10 cellular contexts compared by ENCODE assay signal in genomic region chr4:138405439-138405838, GRCh38.
DNase-seq lines count a peak whose midpoint lies in the region; ATAC-seq and TF ChIP-seq lines count a peak whose summit lies in the region.
"Had no signal": no experiment of that assay in that cellular context is flagged by ENCODE, and none has a peak within 500 bp of the region (broad histone marks: within the 10 kb centered on the region; RNA-seq: fewer than 3 reads in every experiment).

No MANE protein-coding gene starts in this region.

- H3K9me2 ChIP-seq in GM23248 (ENCODE audit: insufficient read depth) = no peaks in the 10 kb centered on the region; the same call in 1 of the 2 replicates

- 36 to 60% methylated on average over 1 of the region's 1 CpG for WGBS in GM23248 (ENCODE audit: low coverage in 1 of 2, low lambda C conversion rate in 2 of 2, missing lambda C conversion rate in 2 of 2), 2 experiments

- H3K27me3 ChIP-seq in GM23248 (replicated peaks; ENCODE audit: insufficient read depth) = no peaks in the 10 kb centered on the region
- H3K27me3 ChIP-seq in HL-60 (ENCODE audit: insufficient read depth, poor library complexity, severe bottlenecking) = no peaks in the 10 kb centered on the region
- H3K27me3 ChIP-seq in brain microvascular endothelial cell (replicated peaks) = no peaks in the 10 kb centered on the region

- DNase-seq in GM23248 = peak; percentile 37
- peak in 1 of 2 experiments; percentile 31 for DNase-seq in HL-60 (ENCODE audit: low read depth in 1 of 2, low spot score in 1 of 2)
- peak; percentile 9 for DNase-seq in fibroblast of the aortic adventitia (ENCODE audit: low read depth)
- DNase-seq in coronary artery (ENCODE audit: low spot score) = no peak
- no peak for DNase-seq in brain microvascular endothelial cell
- no peak for DNase-seq in NK-92 treated with Interleukin-12 subunit alpha and Interleukin-12 subunit beta, amount 100 ng/mL, for 24 hours (lab: John Stamatoyannopoulos, UW)
- no peak for DNase-seq in medulla oblongata (ENCODE audit: extremely low spot score)
- DNase-seq: activated T-cell treated with anti-CD3 and anti-CD28 coated beads, Interleukin-2, amount 50 U/mL, for 72 hours; NCI-H69 had no signal

- no peaks in the 10 kb centered on the region for H4K20me1 ChIP-seq in GM23248 (ENCODE audit: insufficient read depth)

- ATAC-seq in GM18517 (IDR thresholded peaks at IDR 0.05; ENCODE audit: unreplicated experiment) = peak; percentile 77
- ATAC-seq: activated T-cell treated with anti-CD3 and anti-CD28 coated beads, Interleukin-2, amount 50 U/mL, for 72 hours had no signal

- H3F3A ChIP-seq in GM23248 (ENCODE audit: insufficient read depth) = peaks cover 15% of the 10 kb centered on the region; the same call in 1 of the 2 replicates

- H3K79me2 ChIP-seq in GM23248 (ENCODE audit: insufficient read depth) = no peaks in the 10 kb centered on the region

- TF ChIP-seq CTCF in HL-60 (IDR thresholded peaks at IDR 0.05; ENCODE audit: insufficient read depth, low read length) = no peak
- no peak for TF ChIP-seq CTCF in fibroblast of the aortic adventitia (IDR thresholded peaks at IDR 0.05; ENCODE audit: insufficient read depth, low read length)
- no peak for TF ChIP-seq CTCF in coronary artery (IDR thresholded peaks at IDR 0.05)
- no peak for TF ChIP-seq CTCF in brain microvascular endothelial cell (IDR thresholded peaks at IDR 0.05; ENCODE audit: low read depth, low read length, missing control alignments)

- no peak overlapping the region for H2AFZ ChIP-seq in GM23248

- H3K4me2 ChIP-seq in GM23248 (ENCODE audit: unreplicated experiment) = no peak overlapping the region

- H3K36me3 ChIP-seq in GM23248 (ENCODE audit: low read depth) (no peaks in the 10 kb centered on the region), brain microvascular endothelial cell (replicated peaks) (no peaks in the 10 kb centered on the region)

- in situ Hi-C loops in GM23248 (cut with MboI) (no loop called here), brain microvascular endothelial cell (cut with HindIII; ENCODE audit: low pct_ligation_motif_present, low sequenced_read_pairs) (no loop called here)

- no peak overlapping the region for H3K4me3 ChIP-seq in GM23248
- no peak overlapping the region for H3K4me3 ChIP-seq in HL-60 (replicated peaks; ENCODE audit: insufficient read depth, low read length)
- H3K4me3 ChIP-seq in fibroblast of the aortic adventitia (ENCODE audit: low read depth, low read length) = no peak overlapping the region
- H3K4me3 ChIP-seq in coronary artery = no peak overlapping the region
- H3K4me3 ChIP-seq in brain microvascular endothelial cell (ENCODE audit: low read depth, low read length) = no peak overlapping the region

- H3K27ac ChIP-seq in GM23248 (0 out of 2 replicates have a peak overlapping the region, but pooled peaks have one; percentile 10), HL-60 (replicated peaks) (peak overlapping the region; percentile 95), coronary artery (no peak overlapping the region), brain microvascular endothelial cell (no peak overlapping the region)

- peaks cover 32% of the 10 kb centered on the region for H3K4me1 ChIP-seq in GM23248 (ENCODE audit: insufficient read depth)

- no peaks in the 10 kb centered on the region for H3K9me3 ChIP-seq in GM23248 (ENCODE audit: low read depth)

- no peak overlapping the region for H3K9ac ChIP-seq in GM23248

Comparison
In these comparisons a context has a peak if more than half of its experiments do, and no peak if none do; other contexts are left out.
1. DNase-seq: peak in GM23248 (single experiment) and fibroblast of the aortic adventitia (single experiment); none in coronary artery (single experiment), brain microvascular endothelial cell (single experiment), NK-92 treated with Interleukin-12 subunit alpha and Interleukin-12 subunit beta, amount 100 ng/mL, for 24 hours (single experiment) and medulla oblongata (single experiment).
2. H3K27ac ChIP-seq: peak in GM23248 (single experiment) and HL-60 (single experiment); none in coronary artery (0 of 2) and brain microvascular endothelial cell (single experiment).